In genomic region chr2:17573085-17573805, GRCh38 we compare ENCODE assay signal across 1 cellular context.
TF ChIP-seq lines count a peak whose summit lies in the region.

No MANE protein-coding gene starts in this region.

TF ChIP-seq in H1, 55 proteins besides CTCF, POLR2A, EP300 and RAD21 (continued from another document):
- TF ChIP-seq, protein P1, sequence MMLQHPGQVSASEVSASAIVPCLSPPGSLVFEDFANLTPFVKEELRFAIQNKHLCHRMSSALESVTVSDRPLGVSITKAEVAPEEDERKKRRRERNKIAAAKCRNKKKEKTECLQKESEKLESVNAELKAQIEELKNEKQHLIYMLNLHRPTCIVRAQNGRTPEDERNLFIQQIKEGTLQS (IDR thresholded peaks at IDR 0.05; ENCODE audit: insufficient read depth, low read depth, low read length): no peak
- TF ChIP-seq BCL11A (IDR thresholded peaks at IDR 0.05; ENCODE audit: low read depth in 2 of 2, low read length in 2 of 2) (no peak), KDM1A (IDR thresholded peaks at IDR 0.05; ENCODE audit: borderline replicate concordance, low read length) (no peak), CBX5 (IDR thresholded peaks at IDR 0.05; ENCODE audit: low read depth, low read length) (no peak), SP1 (IDR thresholded peaks at IDR 0.05; ENCODE audit: low read depth, low read length) (no peak), GTF2F1 (IDR thresholded peaks at IDR 0.05; ENCODE audit: borderline replicate concordance, low read depth, low read length) (no peak), CHD1 (IDR thresholded peaks at IDR 0.05; ENCODE audit: low read depth, low read length) (no peak), BACH1 (IDR thresholded peaks at IDR 0.05; ENCODE audit: low read length) (no peak)
